Comparison of ENCODE assay signal across 24 cellular contexts in genomic region chr5:160851481-160851880, GRCh38. TPM values are rescaled to one million over a fixed set of nuclear protein-coding genes. Genes with fewer than 3 reads are reported as not detected.
DNase-seq lines count a peak whose midpoint lies in the region; ATAC-seq, FAIRE-seq and TF ChIP-seq lines count a peak whose summit lies in the region.
"Had no signal": no experiment of that assay in that cellular context is flagged by ENCODE, and none has a peak within 500 bp of the region (broad histone marks: within the 10 kb centered on the region; RNA-seq: fewer than 3 reads in every experiment).

No MANE protein-coding gene starts in this region.

- H3K4me1 ChIP-seq in hepatocyte (ENCODE audit: insufficient read depth), result no peaks in the 10 kb centered on the region
- H3K4me1 ChIP-seq: A549, HAP-1 had no signal

- peak overlapping the region in 3 of 5 experiments; percentile 5 to 28 (median 11) for H3K4me3 Mint-ChIP-seq in brain
- H3K4me3 Mint-ChIP-seq: CD4-positive, alpha-beta T cell; HFFc6; IgD-negative memory B cell had no signal

- peaks cover 0 to 5% (median 0%) of the 10 kb centered on the region in 5 experiments for H3K9me3 Mint-ChIP-seq in brain
- H3K9me3 Mint-ChIP-seq: CD4-positive, alpha-beta T cell; HFFc6 had no signal

- no peak for DNase-seq in hepatocyte (ENCODE audit: low spot score)
- DNase-seq in putamen (ENCODE audit: low spot score), result peak; percentile 28
- DNase-seq in urothelium cell line (ENCODE audit: low spot score), result no peak
- DNase-seq in kidney glomerular epithelial cell (lab: John Stamatoyannopoulos, UW), result no peak
- DNase-seq: AML-193; CD4-positive, alpha-beta T cell; GOT3; HFFc6; MM.1S; NCI-H2029; NCI-H526; SHP77 had no signal

- H3K27ac Mint-ChIP-seq in brain, result peak overlapping the region in 4 of 5 experiments; percentile 2 to 68 (median 44)
- H3K27ac Mint-ChIP-seq: CD4-positive, alpha-beta T cell; HFFc6; IgD-negative memory B cell had no signal

- no peaks in the 10 kb centered on the region for H3K9me2 ChIP-seq in hepatocyte (replicated peaks; ENCODE audit: insufficient read depth)

- H3K4me2 ChIP-seq in hepatocyte, result no peak overlapping the region
- H3K4me2 ChIP-seq: A549; BLaER1 treated with 17β-estradiol and CSF1 and Interleukin-3, amounts not matched to agents 10 nM and 100 nM; KMS-11 had no signal

- TF ChIP-seq CTCF in brain (conservative IDR thresholded peaks at IDR 0.05) (no peak), hepatocyte (IDR thresholded peaks at IDR 0.05; ENCODE audit: poor library complexity) (no peak)

- peaks cover 40% of the 10 kb centered on the region for H3K4me1 Mint-ChIP-seq in brain
- H3K4me1 Mint-ChIP-seq: IgD-negative memory B cell had no signal

- ATAC-seq in HG03175 (IDR thresholded peaks at IDR 0.05; ENCODE audit: unreplicated experiment) (no peak), GM19328 (IDR thresholded peaks at IDR 0.05; ENCODE audit: unreplicated experiment) (no peak)
- ATAC-seq: A549, Panc1 had no signal

- H3K4me3 ChIP-seq in hepatocyte, result no peak overlapping the region
- H3K4me3 ChIP-seq: A549; BLaER1 treated with 17β-estradiol and CSF1 and Interleukin-3, amounts not matched to agents 10 nM and 100 nM; HAP-1 had no signal

- FAIRE-seq in urothelium cell line (lab: Jason Lieb, UNC), result no peak
- FAIRE-seq: A549 had no signal

- no peaks in the 10 kb centered on the region for H3K79me2 ChIP-seq in hepatocyte

- no peaks in the 10 kb centered on the region for H4K20me1 ChIP-seq in hepatocyte (ENCODE audit: insufficient read depth, poor library complexity, severe bottlenecking)
- H4K20me1 ChIP-seq: BLaER1 treated with 17β-estradiol and CSF1 and Interleukin-3, amounts not matched to agents 10 nM and 100 nM had no signal

- H3K9me3 ChIP-seq in hepatocyte (ENCODE audit: low read depth), result no peaks in the 10 kb centered on the region
- H3K9me3 ChIP-seq: A549; BLaER1 treated with 17β-estradiol and CSF1 and Interleukin-3, amounts not matched to agents 10 nM and 100 nM; HAP-1 had no signal

- peak overlapping the region; percentile 10 for H2AFZ ChIP-seq in hepatocyte

- no peaks in the 10 kb centered on the region for H3K36me3 ChIP-seq in hepatocyte (replicated peaks; ENCODE audit: insufficient read depth, low read depth)
- H3K36me3 ChIP-seq: BLaER1 treated with 17β-estradiol and CSF1 and Interleukin-3, amounts not matched to agents 10 nM and 100 nM; HAP-1 had no signal

- WGBS in hepatocyte (ENCODE audit: low lambda C conversion rate, missing lambda C conversion rate), result 94% methylated on average over 2 of the region's 2 CpGs

- H3K36me3 Mint-ChIP-seq in brain, result no peaks in the 10 kb centered on the region
- H3K36me3 Mint-ChIP-seq: IgD-negative memory B cell had no signal

- no peaks in the 10 kb centered on the region for H3K27me3 Mint-ChIP-seq in brain
- H3K27me3 Mint-ChIP-seq: IgD-negative memory B cell had no signal

- no peaks in the 10 kb centered on the region for H3K27me3 ChIP-seq in hepatocyte
- H3K27me3 ChIP-seq: BLaER1 treated with 17β-estradiol and CSF1 and Interleukin-3, amounts not matched to agents 10 nM and 100 nM had no signal

- H3K27ac ChIP-seq in hepatocyte, result no peak overlapping the region
- H3K27ac ChIP-seq: A549; BLaER1 treated with 17β-estradiol and CSF1 and Interleukin-3, amounts not matched to agents 10 nM and 100 nM; KMS-11; RWPE1 had no signal

RNA-seq across cellular contexts. Expression of gene ATP10B, which starts 0.5 kb away (rescaled TPM):
- polyA plus RNA-seq in brain (ENCODE audit: insufficient read depth, low read depth, low replicate concordance) (4.2 TPM), hepatocyte (1.4 and 2.7 TPM in 2 replicates)
- total RNA-seq in hepatocyte, result 5.1 and 5.2 TPM in 2 replicates
- total RNA-seq: CD4-positive, alpha-beta T cell; Daoy; G401; HFFc6 had no signal
- polyA plus RNA-seq: A549 had no signal
